ENCODE assay signal across 27 cellular contexts in the genomic region with DNA sequence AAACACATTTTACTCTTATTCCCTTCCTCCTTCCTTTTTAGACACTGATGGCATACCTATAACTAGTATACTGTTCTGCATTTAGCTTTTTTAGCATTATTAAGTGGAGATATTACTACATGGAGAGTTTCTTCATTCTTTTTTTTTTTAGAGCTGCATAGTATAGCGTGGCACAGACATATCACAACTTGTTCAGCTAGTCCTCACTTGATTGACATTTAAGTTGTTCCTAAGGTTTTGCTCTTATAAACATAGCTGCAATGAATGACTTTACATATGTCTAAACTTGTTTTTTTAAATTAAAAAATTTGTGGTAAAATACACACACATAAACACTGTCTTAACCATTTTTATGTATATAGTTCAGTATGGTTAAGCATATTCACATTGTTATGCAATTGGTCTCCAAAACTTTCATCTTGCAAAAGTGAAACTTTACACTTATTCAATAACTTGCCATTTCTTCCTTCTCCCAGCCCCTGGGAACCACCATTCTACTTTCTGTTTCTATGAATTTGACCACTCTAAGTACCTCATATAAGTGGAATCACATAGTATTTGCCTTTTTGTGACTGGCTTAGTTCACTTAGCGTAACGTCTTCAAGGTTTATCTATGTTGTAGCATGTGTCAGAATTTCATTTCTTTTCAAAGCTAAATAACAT. TPM values are rescaled to one million over a fixed set of nuclear protein-coding genes. Genes with fewer than 3 reads are reported as not detected.
A peak's percentile ranks its signal among the peaks of the same experiment; 100 is the strongest.
DNase-seq lines count a peak whose midpoint lies in the region; ATAC-seq and TF ChIP-seq lines count a peak whose summit lies in the region.
"Had no signal": no experiment of that assay in that cellular context is flagged by ENCODE, and none has a peak within 500 bp of the region (broad histone marks: within the 10 kb centered on the region; RNA-seq: fewer than 3 reads in every experiment).

No MANE protein-coding gene starts in this region.

- no peaks in the 10 kb centered on the region for H3K36me3 Mint-ChIP-seq in type B pancreatic cell
- H3K36me3 Mint-ChIP-seq: activated naive CD4-positive, alpha-beta T cell treated with anti-CD3 and anti-CD28 coated beads, Interleukin-2, amount 50 U/mL, for 72 hours; stimulated activated naive B cell treated with anti-CD40 and anti-IgM and Interleukin-4, amounts not matched to agents 10 μg/mL and 1 μg/mL and 100 μg/mL, for 72 hours had no signal

- DNase-seq in NOMO-1 treated with DMSO at 0.1 percent for 48 hours (lab: John Stamatoyannopoulos, UW; ENCODE audit: unreplicated experiment) (peak; percentile 14), NOMO-1 treated with dmso at 0.1 percent for 144 hours (lab: John Stamatoyannopoulos, UW; ENCODE audit: unreplicated experiment) (no peak), OCI-M1 (lab: John Stamatoyannopoulos, UW) (peak; percentile 14), type B pancreatic cell (ENCODE audit: extremely low spot score, unreplicated experiment) (no peak), NCI-H2029 (lab: John Stamatoyannopoulos, UW) (no peak), HUDEP-2 (lab: John Stamatoyannopoulos, UW; ENCODE audit: unreplicated experiment in 76 of 76) (no peak)
- DNase-seq in activated T-cell treated with anti-CD3 and anti-CD28 coated beads, Interleukin-2, amount 50 U/mL, for 48 hours, result no peak
- DNase-seq: DMS79; GM23248; IMR-90; kidney glomerular epithelial cell; lower lobe of right lung; NCI-H1092 treated with DMSO at 0.1 percent for 48 hours; NCI-H1694 treated with DMSO at 0.1 percent for 48 hours; NCI-H2171; NCI-H82; PC-9; stimulated activated naive B cell treated with anti-CD40 and anti-IgM and Interleukin-4, amounts not matched to agents 10 μg/mL and 1 μg/mL and 100 μg/mL, for 72 hours; trophoblast cell had no signal

- no peak for TF ChIP-seq CTCF in type B pancreatic cell (conservative IDR thresholded peaks at IDR 0.05)

- peak; percentile 71 for ATAC-seq in GM21390 (IDR thresholded peaks at IDR 0.05; ENCODE audit: unreplicated experiment)
- ATAC-seq: gastroesophageal sphincter, Right ventricle myocardium inferior had no signal

- peaks cover 28% of the 10 kb centered on the region for H3K4me1 Mint-ChIP-seq in type B pancreatic cell (ENCODE audit: unreplicated experiment)

- peak overlapping the region; percentile 32 for H3K4me3 Mint-ChIP-seq in type B pancreatic cell
- H3K4me3 Mint-ChIP-seq: nephron; stimulated activated naive B cell treated with anti-CD40 and anti-IgM and Interleukin-4, amounts not matched to agents 10 μg/mL and 1 μg/mL and 100 μg/mL, for 72 hours; T-helper 2 cell treated with Interferon-gamma antibody and Interleukin-4, amounts not matched to agents 5 μg/mL and 100 μg/mL, for 36 hours had no signal

- H3K27ac Mint-ChIP-seq in type B pancreatic cell, result peak overlapping the region; percentile 7
- H3K27ac Mint-ChIP-seq: activated naive CD4-positive, alpha-beta T cell treated with anti-CD3 and anti-CD28 coated beads, Interleukin-2, amount 50 U/mL, for 72 hours; nephron; stimulated activated naive B cell treated with anti-CD40 and anti-IgM and Interleukin-4, amounts not matched to agents 10 μg/mL and 1 μg/mL and 100 μg/mL, for 72 hours; T-helper 2 cell treated with Interferon-gamma antibody and Interleukin-4, amounts not matched to agents 5 μg/mL and 100 μg/mL, for 36 hours had no signal

- H3K9me3 Mint-ChIP-seq in type B pancreatic cell, result no peaks in the 10 kb centered on the region
- H3K9me3 Mint-ChIP-seq: activated naive CD4-positive, alpha-beta T cell treated with anti-CD3 and anti-CD28 coated beads, Interleukin-2, amount 50 U/mL, for 72 hours; nephron; stimulated activated naive B cell treated with anti-CD40 and anti-IgM and Interleukin-4, amounts not matched to agents 10 μg/mL and 1 μg/mL and 100 μg/mL, for 72 hours; T-helper 2 cell treated with Interferon-gamma antibody and Interleukin-4, amounts not matched to agents 5 μg/mL and 100 μg/mL, for 36 hours had no signal

- no peaks in the 10 kb centered on the region for H3K27me3 Mint-ChIP-seq in type B pancreatic cell

RNA-seq across cellular contexts. Expression of gene ANKDD1B, which starts 48.7 kb away (rescaled TPM):
- 0.93 and 1.6 TPM in 2 replicates for total RNA-seq in type B pancreatic cell (ENCODE audit: low replicate concordance)
- total RNA-seq: A172, GM23248, IMR-90, NCI-H460 had no signal

RNA-seq across cellular contexts. Expression of gene POC5, which starts 57.3 kb away (rescaled TPM):
- 9.9 and 16.0 TPM in 2 replicates for total RNA-seq in type B pancreatic cell (ENCODE audit: low replicate concordance)

Comparison
In these comparisons a context has a peak if more than half of its experiments do, and no peak if none do; other contexts are left out.
1. DNase-seq: peak in NOMO-1 treated with DMSO at 0.1 percent for 48 hours (single experiment) and OCI-M1 (single experiment); none in NOMO-1 treated with dmso at 0.1 percent for 144 hours (single experiment), type B pancreatic cell (single experiment), activated T-cell treated with anti-CD3 and anti-CD28 coated beads, Interleukin-2, amount 50 U/mL, for 48 hours (0 of 2), NCI-H2029 (single experiment) and HUDEP-2 (0 of 76).